ENCODE assay signal across 2 cellular contexts in the genomic region with DNA sequence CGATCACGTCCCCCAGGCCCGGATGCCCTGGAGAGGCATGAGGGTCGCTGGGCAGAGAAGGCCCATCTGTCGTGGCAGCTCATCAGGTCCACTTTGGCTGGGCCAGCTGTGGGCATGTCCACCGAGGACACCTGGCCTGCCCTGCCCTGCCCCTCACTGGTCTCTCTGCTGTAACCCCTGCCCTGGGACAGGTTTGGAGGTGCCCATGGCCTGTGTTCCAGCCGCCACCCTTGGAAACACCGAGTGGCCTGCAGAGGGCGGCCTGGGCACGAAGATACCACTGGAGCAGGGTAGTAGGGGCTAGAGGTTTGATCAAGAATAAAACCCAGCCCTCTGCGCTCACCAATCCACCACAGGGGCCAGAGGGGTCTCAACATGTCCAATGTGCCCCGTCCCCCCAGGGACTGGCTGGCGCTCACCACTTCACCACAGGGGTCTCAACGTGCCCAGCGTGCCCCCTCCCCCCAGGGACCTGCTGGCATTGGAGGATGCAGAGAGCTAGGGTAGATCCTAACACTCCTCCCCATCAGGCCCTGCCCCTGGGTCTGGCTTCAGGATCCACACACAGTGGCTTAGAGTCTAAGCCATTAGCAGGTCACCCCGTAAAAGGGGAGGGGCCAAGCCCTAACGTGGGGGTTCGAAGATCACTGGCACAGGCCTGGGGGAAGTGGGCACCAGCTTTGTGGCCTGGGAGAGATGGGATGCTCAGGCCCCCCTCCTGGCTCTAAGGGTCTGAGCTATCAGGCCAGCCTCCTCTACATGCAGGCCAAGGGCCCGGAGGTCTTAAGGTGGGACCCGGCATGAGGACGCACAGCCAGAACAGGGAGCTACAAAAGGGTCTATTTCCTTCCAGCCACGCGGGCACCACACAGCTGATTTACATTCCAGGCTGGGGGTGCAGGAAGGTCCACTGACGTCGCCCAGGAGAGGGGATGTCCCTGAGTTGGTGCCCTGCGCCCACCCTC.
TF ChIP-seq lines count a peak whose summit lies in the region.

No MANE protein-coding gene starts in this region.

TF ChIP-seq in HEK293T, 16 proteins besides CTCF, POLR2A, EP300 and RAD21 (continued from another document):
- TF ChIP-seq TARDBP (IDR thresholded peaks at IDR 0.05) (no peak), FOXA1 (IDR thresholded peaks at IDR 0.05) (no peak), CTBP1 (IDR thresholded peaks at IDR 0.05; ENCODE audit: borderline replicate concordance) (no peak), L3MBTL2 (conservative IDR thresholded peaks at IDR 0.05) (no peak), ARNT (IDR thresholded peaks at IDR 0.05) (no peak), NFRKB (IDR thresholded peaks at IDR 0.05) (no peak), ZNF384 (IDR thresholded peaks at IDR 0.05) (no peak), BHLHE40 (IDR thresholded peaks at IDR 0.05; ENCODE audit: borderline replicate concordance) (no peak), FOXM1 (IDR thresholded peaks at IDR 0.05; ENCODE audit: borderline replicate concordance) (no peak), SUZ12 (IDR thresholded peaks at IDR 0.05) (no peak)

TF ChIP-seq in SK-N-SH treated with all-trans-retinoic acid at 6 μM for 48 hours, 23 proteins besides CTCF, POLR2A, EP300 and RAD21 (continued from another document):
- TF ChIP-seq, protein P1, sequence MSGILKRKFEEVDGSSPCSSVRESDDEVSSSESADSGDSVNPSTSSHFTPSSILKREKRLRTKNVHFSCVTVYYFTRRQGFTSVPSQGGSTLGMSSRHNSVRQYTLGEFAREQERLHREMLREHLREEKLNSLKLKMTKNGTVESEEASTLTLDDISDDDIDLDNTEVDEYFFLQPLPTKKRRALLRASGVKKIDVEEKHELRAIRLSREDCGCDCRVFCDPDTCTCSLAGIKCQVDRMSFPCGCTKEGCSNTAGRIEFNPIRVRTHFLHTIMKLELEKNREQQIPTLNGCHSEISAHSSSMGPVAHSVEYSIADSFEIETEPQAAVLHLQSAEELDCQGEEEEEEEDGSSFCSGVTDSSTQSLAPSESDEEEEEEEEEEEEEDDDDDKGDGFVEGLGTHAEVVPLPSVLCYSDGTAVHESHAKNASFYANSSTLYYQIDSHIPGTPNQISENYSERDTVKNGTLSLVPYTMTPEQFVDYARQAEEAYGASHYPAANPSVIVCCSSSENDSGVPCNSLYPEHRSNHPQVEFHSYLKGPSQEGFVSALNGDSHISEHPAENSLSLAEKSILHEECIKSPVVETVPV (CRISPR knock-in tag; IDR thresholded peaks at IDR 0.05): no peak
- TF ChIP-seq, protein P2, sequence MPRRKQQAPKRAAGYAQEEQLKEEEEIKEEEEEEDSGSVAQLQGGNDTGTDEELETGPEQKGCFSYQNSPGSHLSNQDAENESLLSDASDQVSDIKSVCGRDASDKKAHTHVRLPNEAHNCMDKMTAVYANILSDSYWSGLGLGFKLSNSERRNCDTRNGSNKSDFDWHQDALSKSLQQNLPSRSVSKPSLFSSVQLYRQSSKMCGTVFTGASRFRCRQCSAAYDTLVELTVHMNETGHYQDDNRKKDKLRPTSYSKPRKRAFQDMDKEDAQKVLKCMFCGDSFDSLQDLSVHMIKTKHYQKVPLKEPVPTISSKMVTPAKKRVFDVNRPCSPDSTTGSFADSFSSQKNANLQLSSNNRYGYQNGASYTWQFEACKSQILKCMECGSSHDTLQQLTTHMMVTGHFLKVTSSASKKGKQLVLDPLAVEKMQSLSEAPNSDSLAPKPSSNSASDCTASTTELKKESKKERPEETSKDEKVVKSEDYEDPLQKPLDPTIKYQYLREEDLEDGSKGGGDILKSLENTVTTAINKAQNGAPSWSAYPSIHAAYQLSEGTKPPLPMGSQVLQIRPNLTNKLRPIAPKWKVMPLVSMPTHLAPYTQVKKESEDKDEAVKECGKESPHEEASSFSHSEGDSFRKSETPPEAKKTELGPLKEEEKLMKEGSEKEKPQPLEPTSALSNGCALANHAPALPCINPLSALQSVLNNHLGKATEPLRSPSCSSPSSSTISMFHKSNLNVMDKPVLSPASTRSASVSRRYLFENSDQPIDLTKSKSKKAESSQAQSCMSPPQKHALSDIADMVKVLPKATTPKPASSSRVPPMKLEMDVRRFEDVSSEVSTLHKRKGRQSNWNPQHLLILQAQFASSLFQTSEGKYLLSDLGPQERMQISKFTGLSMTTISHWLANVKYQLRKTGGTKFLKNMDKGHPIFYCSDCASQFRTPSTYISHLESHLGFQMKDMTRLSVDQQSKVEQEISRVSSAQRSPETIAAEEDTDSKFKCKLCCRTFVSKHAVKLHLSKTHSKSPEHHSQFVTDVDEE (CRISPR knock-in tag; IDR thresholded peaks at IDR 0.05): no peak
- TF ChIP-seq BACH2 (CRISPR knock-in tag; IDR thresholded peaks at IDR 0.05; ENCODE audit: borderline replicate concordance) (no peak), ARNTL (CRISPR knock-in tag; IDR thresholded peaks at IDR 0.05; ENCODE audit: borderline replicate concordance, low read depth) (no peak), GLIS3 (CRISPR knock-in tag; IDR thresholded peaks at IDR 0.05) (no peak), ESRRG (CRISPR knock-in tag; IDR thresholded peaks at IDR 0.05) (no peak)
